ENCODE assay signal across 17 cellular contexts in genomic region chr2:239891692-239892091, GRCh38.
"Had no signal": no experiment of that assay in that cellular context is flagged by ENCODE, and none has a peak within 500 bp of the region (broad histone marks: within the 10 kb centered on the region; RNA-seq: fewer than 3 reads in every experiment).

No MANE protein-coding gene starts in this region.

- H3K9me3 Mint-ChIP-seq: activated T-helper 2 cell treated with anti-CD3 and anti-CD28 coated beads, Interferon-gamma antibody, Interleukin-2, Interleukin-4, amounts not matched to agents 10 μg/mL and 5 μg/mL and 100 μg/mL, durations not matched to agents 14 hours and 24 hours and 36 hours; natural killer cell had no signal

- H3K36me3 Mint-ChIP-seq: natural killer cell, T-cell had no signal

- H3K27ac Mint-ChIP-seq: activated naive CD8-positive, alpha-beta T cell; activated T-helper 2 cell treated with anti-CD3 and anti-CD28 coated beads, Interferon-gamma antibody, Interleukin-2, Interleukin-4, amounts not matched to agents 10 μg/mL and 5 μg/mL and 100 μg/mL, durations not matched to agents 14 hours and 24 hours and 36 hours; natural killer cell; T-cell; T-helper 2 cell treated with Interferon-gamma antibody and Interleukin-4, amounts not matched to agents 5 μg/mL and 100 μg/mL, for 36 hours had no signal

- H3K4me1 Mint-ChIP-seq: natural killer cell, T-cell had no signal

- H3K4me3 Mint-ChIP-seq: activated naive CD8-positive, alpha-beta T cell; activated T-cell treated with anti-CD3 and anti-CD28 coated beads, Interleukin-2, amount 50 U/mL, for 4 hours; natural killer cell; T-cell; T-helper 2 cell treated with Interferon-gamma antibody and Interleukin-4, amounts not matched to agents 5 μg/mL and 100 μg/mL, for 36 hours had no signal

- DNase-seq: activated CD4-positive, alpha-beta T cell treated with anti-CD3 and anti-CD28 coated beads for 1 hour; activated naive CD4-positive, alpha-beta T cell; activated T-cell treated with anti-CD3 and anti-CD28 coated beads, Interleukin-2, amount 50 U/mL, for 4 hours; adrenal gland; brain microvascular endothelial cell; central memory CD4-positive, alpha-beta T cell; effector memory CD4-positive, alpha-beta T cell; heart right ventricle; natural killer cell; spleen; stimulated activated CD4-positive, alpha-beta T cell treated with anti-CD3 and anti-CD28 coated beads, Interleukin-4, amount 100 ng/mL, for 1 hour; stimulated activated naive CD4-positive, alpha-beta T cell; T-cell; upper lobe of right lung had no signal

- ATAC-seq: activated T-cell treated with anti-CD3 and anti-CD28 coated beads, Interleukin-2, amount 50 U/mL, for 4 hours; heart right ventricle; natural killer cell; T-cell; upper lobe of right lung had no signal
